ENCODE assay signal across 8 cellular contexts in the genomic region with DNA sequence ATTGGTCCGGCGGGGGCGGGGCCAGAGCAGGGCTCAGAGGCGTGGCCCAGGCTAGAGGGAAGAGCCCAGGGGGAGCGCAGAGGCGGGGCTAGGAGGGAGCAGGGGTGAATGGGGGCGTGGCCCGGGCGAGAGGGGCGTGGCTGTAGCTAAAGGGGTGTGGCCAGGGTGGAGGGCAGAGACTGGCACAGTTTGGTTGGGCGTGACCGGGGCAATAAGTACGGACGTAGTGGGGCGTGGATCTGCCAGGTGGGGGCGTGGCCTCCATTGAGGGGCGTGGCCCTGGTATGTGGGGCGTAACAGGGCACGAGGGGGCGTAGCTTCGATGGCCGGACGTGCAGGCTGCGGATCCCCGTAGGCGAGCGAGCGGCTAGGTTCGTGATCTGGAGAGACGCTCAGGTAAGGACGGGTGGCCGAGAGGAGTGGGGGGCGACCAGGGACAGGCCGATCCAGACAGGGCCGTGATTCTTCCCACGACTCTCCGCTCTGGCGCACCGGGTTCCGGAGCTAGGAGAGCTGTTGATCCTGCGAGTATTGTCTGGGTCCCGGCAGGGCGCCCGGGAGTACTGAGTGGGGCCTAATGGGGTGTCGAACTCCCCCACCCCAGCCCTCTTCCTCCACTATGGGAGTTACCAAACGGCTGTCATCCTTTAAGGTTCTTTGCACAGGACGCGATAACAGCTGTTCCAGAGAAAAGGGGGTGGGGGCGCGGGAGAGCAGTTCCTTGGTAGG. TPM values are rescaled to one million over a fixed set of nuclear protein-coding genes. Genes with fewer than 3 reads are reported as not detected.
DNase-seq lines count a peak whose midpoint lies in the region; ATAC-seq and TF ChIP-seq lines count a peak whose summit lies in the region.

A gene with protein sequence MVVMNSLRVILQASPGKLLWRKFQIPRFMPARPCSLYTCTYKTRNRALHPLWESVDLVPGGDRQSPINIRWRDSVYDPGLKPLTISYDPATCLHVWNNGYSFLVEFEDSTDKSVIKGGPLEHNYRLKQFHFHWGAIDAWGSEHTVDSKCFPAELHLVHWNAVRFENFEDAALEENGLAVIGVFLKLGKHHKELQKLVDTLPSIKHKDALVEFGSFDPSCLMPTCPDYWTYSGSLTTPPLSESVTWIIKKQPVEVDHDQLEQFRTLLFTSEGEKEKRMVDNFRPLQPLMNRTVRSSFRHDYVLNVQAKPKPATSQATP (plus strand): TSS at position 314 of the 729 bp plus-strand sequence. CDS start 11,754 bp downstream, outside the sequence.

- DNase-seq in AML-193 (lab: John Stamatoyannopoulos, UW) (peak; percentile 68 to 76), PC-9 (peak; percentile 82 to 99), fibroblast of the aortic adventitia (ENCODE audit: low read depth) (peak; percentile 81), neural crest cell (ENCODE audit: low read depth, low spot score) (peak; percentile 99)
- peak; percentile 99 for DNase-seq in activated T-helper 9 cell treated with anti-CD3 and anti-CD28 coated beads, Interleukin-2, amount 50 U/mL, for 16 hours (ENCODE audit: low read depth)
- peak; percentile 97 for DNase-seq in stimulated activated naive CD8-positive, alpha-beta T cell treated with anti-CD3 and anti-CD28 coated beads, Interleukin-15, amount 100 ng/mL, for 72 hours

- TF ChIP-seq CTCF in PC-9 (conservative IDR thresholded peaks at IDR 0.05) (no peak), fibroblast of the aortic adventitia (IDR thresholded peaks at IDR 0.05; ENCODE audit: insufficient read depth, low read length) (no peak), neural crest cell (conservative IDR thresholded peaks at IDR 0.05) (no peak)

- no TSS peak for BruUV-seq in PC-9 (replicated peaks; lab: Mats Ljungman, UMichigan)

- no peaks in the 10 kb centered on the region for H3K36me3 Mint-ChIP-seq in neural crest cell (ENCODE audit: low read depth)

- ATAC-seq in GM19351 (IDR thresholded peaks at IDR 0.05; ENCODE audit: unreplicated experiment) (peak; percentile 90), HG03460 (IDR thresholded peaks at IDR 0.05; ENCODE audit: unreplicated experiment) (peak; percentile 95)
- peak; percentile 95 for ATAC-seq in stimulated activated naive CD8-positive, alpha-beta T cell treated with anti-CD3 and anti-CD28 coated beads, Interleukin-15, amount 100 ng/mL, for 72 hours

- peaks cover 11% of the 10 kb centered on the region for H3F3A ChIP-seq in PC-9 (ENCODE audit: insufficient read depth, low read depth)

- no peaks in the 10 kb centered on the region for H3K9me3 ChIP-seq in PC-9 (ENCODE audit: insufficient read depth, low read depth)

- H3K36me3 ChIP-seq in PC-9 (ENCODE audit: low read depth): no peaks in the 10 kb centered on the region

- POLR2A ChIA-PET in PC-9 (lab: Charles Lee; ENCODE audit: unreplicated experiment): interaction anchor here (0.5 to 1.0 kb wide), 4 partner anchors 152 to 1034 kb away, joined by 3 to 7 read pairs (median 4); no protein-coding TSS in a partner anchor

- H3K27ac ChIP-seq in PC-9: peak within 1 kb of the TSS; percentile 82

- H3K79me2 ChIP-seq in PC-9 (ENCODE audit: low read depth): no peaks in the 10 kb centered on the region

- peak within 1 kb of the TSS; percentile 90 for H3K4me3 Mint-ChIP-seq in neural crest cell
- H3K4me3 Mint-ChIP-seq in stimulated activated naive CD8-positive, alpha-beta T cell treated with anti-CD3 and anti-CD28 coated beads, Interleukin-15, amount 100 ng/mL, for 72 hours: peak within 1 kb of the TSS; percentile 85 to 87

- intact Hi-C loops in PC-9 (cut with micrococcal nuclease; ENCODE audit: unreplicated experiment): loop anchor here (1.0 to 5.0 kb wide), 2 partner anchors 54 to 403 kb away; a partner anchor contains a TSS

- peaks cover 12% of the 10 kb centered on the region for H3K4me1 Mint-ChIP-seq in neural crest cell
- H3K4me1 Mint-ChIP-seq in stimulated activated naive CD8-positive, alpha-beta T cell treated with anti-CD3 and anti-CD28 coated beads, Interleukin-15, amount 100 ng/mL, for 72 hours: peaks cover 23% of the 10 kb centered on the region

- peaks cover 41% of the 10 kb centered on the region for H3K27me3 Mint-ChIP-seq in neural crest cell (ENCODE audit: low read depth)
- H3K27me3 Mint-ChIP-seq in stimulated activated naive CD8-positive, alpha-beta T cell treated with anti-CD3 and anti-CD28 coated beads, Interleukin-15, amount 100 ng/mL, for 72 hours: no peaks in the 10 kb centered on the region

- H3K27me3 ChIP-seq in PC-9 (ENCODE audit: insufficient read depth, low read depth): no peaks in the 10 kb centered on the region

- no peaks in the 10 kb centered on the region for H3K9me2 ChIP-seq in PC-9 (ENCODE audit: insufficient read depth)

- H2AFZ ChIP-seq in PC-9: peak within 1 kb of the TSS; percentile 81

- CTCF ChIA-PET in PC-9 (lab: Charles Lee): no interaction called here

- no peaks in the 10 kb centered on the region for H3K9me3 Mint-ChIP-seq in neural crest cell
- H3K9me3 Mint-ChIP-seq in stimulated activated naive CD8-positive, alpha-beta T cell treated with anti-CD3 and anti-CD28 coated beads, Interleukin-15, amount 100 ng/mL, for 72 hours: no peaks in the 10 kb centered on the region

- no peaks in the 10 kb centered on the region for H4K20me1 ChIP-seq in PC-9 (ENCODE audit: insufficient read depth)

- H3K27ac Mint-ChIP-seq in neural crest cell (ENCODE audit: unreplicated experiment): no peak within 1 kb of the TSS
- peak within 1 kb of the TSS; percentile 72 to 76 for H3K27ac Mint-ChIP-seq in stimulated activated naive CD8-positive, alpha-beta T cell treated with anti-CD3 and anti-CD28 coated beads, Interleukin-15, amount 100 ng/mL, for 72 hours

- peak within 1 kb of the TSS; percentile 95 for H3K4me2 ChIP-seq in PC-9

- peaks cover 12% of the 10 kb centered on the region for H3K4me1 ChIP-seq in PC-9 (replicated peaks; ENCODE audit: insufficient read depth)

- H3K4me3 ChIP-seq in PC-9 (peak within 1 kb of the TSS; percentile 58), fibroblast of the aortic adventitia (ENCODE audit: low read depth, low read length) (peak within 1 kb of the TSS; percentile 63)

RNA-seq across cellular contexts. Expression of the gene that starts here (rescaled TPM):
- total RNA-seq in PC-9 (2021) (10.9 and 12.1 TPM in 2 replicates), fibroblast of the aortic adventitia (ENCODE audit: low replicate concordance) (9.1 and 39.6 TPM in 2 replicates), neural crest cell (5.7 and 7.1 TPM in 2 replicates)

Comparison
In these comparisons a context has a peak if more than half of its experiments do, and no peak if none do; other contexts are left out.
1. Peak in every context shown above with its lines: DNase-seq, ATAC-seq, H3K4me3 ChIP-seq and H3K27ac ChIP-seq.